1 cellular context compared by ENCODE assay signal in the genomic region with DNA sequence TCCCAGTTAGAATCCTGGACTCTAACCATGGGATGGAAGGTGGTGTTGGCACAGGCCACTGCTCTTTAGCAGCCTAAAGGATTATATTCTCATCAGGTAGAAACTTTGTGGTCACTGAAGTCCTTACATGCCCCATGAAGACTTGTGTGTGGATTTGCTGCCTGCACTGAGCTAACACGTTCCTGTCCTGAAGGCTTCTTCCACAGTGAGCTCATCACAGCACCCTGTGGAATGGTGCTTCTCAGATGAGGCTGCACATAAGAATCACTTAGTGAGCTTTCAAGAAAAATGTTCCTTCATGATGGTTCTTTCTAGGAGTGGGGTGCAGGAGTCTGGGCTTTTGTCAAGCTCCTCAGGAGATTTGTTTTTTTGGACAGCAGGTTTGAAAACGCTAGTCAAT.
TF ChIP-seq lines count a peak whose summit lies in the region.

No MANE protein-coding gene starts in this region.

TF ChIP-seq in IMR-90, 13 proteins besides CTCF, POLR2A, EP300 and RAD21:
- TF ChIP-seq CHD1 (IDR thresholded peaks at IDR 0.05; ENCODE audit: low read depth, low read length): no peak
